ENCODE assay signal across 17 cellular contexts in the genomic region with DNA sequence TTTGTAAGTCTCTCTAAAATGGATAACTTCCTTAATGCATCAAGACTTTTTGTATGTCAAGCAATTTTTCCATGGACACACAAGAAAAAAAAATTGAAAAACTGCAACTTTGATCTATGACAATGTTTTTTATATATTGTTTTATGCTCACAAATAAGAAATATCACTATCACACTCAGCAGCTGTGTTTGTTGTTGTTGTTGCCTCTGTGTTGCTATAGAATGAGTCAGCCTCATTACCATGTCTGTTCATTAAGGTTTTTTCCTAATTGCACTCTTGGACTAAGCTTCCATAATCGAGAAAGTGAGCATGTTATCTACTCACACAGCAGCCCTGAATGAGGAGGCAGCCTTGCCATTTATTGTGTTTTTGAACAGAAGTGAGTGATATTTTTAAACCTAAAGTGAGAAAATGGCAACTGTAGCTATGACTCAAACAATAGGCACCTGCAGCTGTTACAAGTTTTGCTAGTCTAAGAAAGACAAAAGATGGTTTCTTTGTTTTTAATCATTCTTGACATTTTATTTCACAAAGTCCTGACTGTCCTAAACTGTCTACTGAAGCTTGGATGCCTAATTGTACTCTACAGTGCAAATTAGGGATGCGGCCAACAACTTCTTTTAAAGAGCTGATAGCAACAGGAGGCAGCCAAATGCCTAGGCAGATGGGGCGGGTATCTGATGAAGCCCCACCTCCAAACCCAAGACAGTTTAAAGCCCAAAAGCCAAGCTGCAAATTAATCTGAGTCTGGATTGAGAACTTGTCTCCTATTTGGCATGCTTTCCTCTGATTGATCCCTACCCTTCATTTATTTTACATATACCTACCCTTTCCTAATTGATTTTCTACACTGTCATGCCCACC.
"Had no signal": no experiment of that assay in that cellular context is flagged by ENCODE, and none has a peak within 500 bp of the region (broad histone marks: within the 10 kb centered on the region; RNA-seq: fewer than 3 reads in every experiment).

No MANE protein-coding gene starts in this region.

- H3K36me3 Mint-ChIP-seq: activated naive CD8-positive, alpha-beta T cell treated with anti-CD3 and anti-CD28 coated beads for 36 hours had no signal

- DNase-seq: activated CD4-positive, alpha-beta T cell treated with anti-CD3 and anti-CD28 coated beads, Interleukin-2, amount 50 U/mL, for 1 hour; activated CD8-positive, alpha-beta memory T cell treated with anti-CD3 and anti-CD28 coated beads for 24 hours; activated gamma-delta T cell treated with Interleukin-2 at 50 U/mL for 16 hours; activated naive CD8-positive, alpha-beta T cell treated with anti-CD3 and anti-CD28 coated beads for 36 hours; anterior cingulate cortex; endodermal cell; glutamatergic neuron; left ventricle myocardium inferior; nephron progenitor cell; psoas muscle; spleen; testis; upper lobe of left lung had no signal

- H3K9me3 Mint-ChIP-seq: activated naive CD8-positive, alpha-beta T cell treated with anti-CD3 and anti-CD28 coated beads for 36 hours; endodermal cell; stimulated activated naive CD8-positive, alpha-beta T cell treated with anti-CD3 and anti-CD28 coated beads, Interleukin-15, Interleukin-2, amounts not matched to agents 100 ng/mL and 50 ng/mL, for 24 hours; T-helper 2 cell treated with Interferon-gamma antibody and Interleukin-4, amounts not matched to agents 5 μg/mL and 100 μg/mL, for 36 hours had no signal

- FAIRE-seq: bronchial epithelial cell had no signal

- H3K27ac Mint-ChIP-seq: activated naive CD8-positive, alpha-beta T cell treated with anti-CD3 and anti-CD28 coated beads for 36 hours; endodermal cell; nephron progenitor cell; stimulated activated naive CD8-positive, alpha-beta T cell treated with anti-CD3 and anti-CD28 coated beads, Interleukin-15, Interleukin-2, amounts not matched to agents 100 ng/mL and 50 ng/mL, for 24 hours; T-helper 2 cell treated with Interferon-gamma antibody and Interleukin-4, amounts not matched to agents 5 μg/mL and 100 μg/mL, for 36 hours had no signal

- H3K4me3 ChIP-seq: left ventricle myocardium inferior, psoas muscle, spleen, testis, upper lobe of left lung had no signal

- H3K36me3 ChIP-seq: left ventricle myocardium inferior, spleen, upper lobe of left lung had no signal

- H3K27me3 ChIP-seq: spleen, testis, upper lobe of left lung had no signal

- H3K9me3 ChIP-seq: testis, upper lobe of left lung had no signal

- H3K4me1 ChIP-seq: left ventricle myocardium inferior, psoas muscle, spleen, testis, upper lobe of left lung had no signal

- H3K4me3 Mint-ChIP-seq: activated naive CD8-positive, alpha-beta T cell treated with anti-CD3 and anti-CD28 coated beads for 36 hours; endodermal cell; stimulated activated naive CD8-positive, alpha-beta T cell treated with anti-CD3 and anti-CD28 coated beads, Interleukin-15, Interleukin-2, amounts not matched to agents 100 ng/mL and 50 ng/mL, for 24 hours; T-helper 2 cell treated with Interferon-gamma antibody and Interleukin-4, amounts not matched to agents 5 μg/mL and 100 μg/mL, for 36 hours had no signal

- H3K27ac ChIP-seq: left ventricle myocardium inferior, psoas muscle, spleen, testis, upper lobe of left lung had no signal

- ATAC-seq: psoas muscle, sciatic nerve had no signal

- H3K4me1 Mint-ChIP-seq: activated naive CD8-positive, alpha-beta T cell treated with anti-CD3 and anti-CD28 coated beads for 36 hours; endodermal cell; nephron progenitor cell had no signal
